In the genomic region with DNA sequence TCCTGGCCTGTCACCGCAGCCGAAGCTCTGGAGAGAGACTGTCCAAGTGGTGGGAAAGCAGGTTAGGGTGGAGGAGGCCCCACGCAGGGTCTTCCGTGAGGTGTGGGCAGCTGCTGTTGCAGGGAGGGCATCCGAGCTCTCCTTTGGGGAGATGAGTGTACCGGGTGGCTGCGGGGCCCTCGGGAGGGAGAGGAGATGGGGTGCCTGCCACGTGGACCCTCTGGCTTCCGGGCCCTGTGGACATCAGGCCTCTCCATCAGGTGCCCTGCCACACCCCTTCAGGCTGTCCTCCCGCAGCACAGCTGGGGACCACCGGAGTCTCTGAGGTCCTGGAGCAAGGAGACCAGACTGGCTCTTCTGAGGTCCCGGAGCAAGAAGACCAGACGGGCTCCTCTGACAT, we compare ENCODE assay signal across 9 cellular contexts. TPM values are rescaled to one million over a fixed set of nuclear protein-coding genes. Genes with fewer than 3 reads are reported as not detected.
DNase-seq lines count a peak whose midpoint lies in the region; ATAC-seq and TF ChIP-seq lines count a peak whose summit lies in the region.
"Had no signal": no experiment of that assay in that cellular context is flagged by ENCODE, and none has a peak within 500 bp of the region (broad histone marks: within the 10 kb centered on the region; RNA-seq: fewer than 3 reads in every experiment).

No MANE protein-coding gene starts in this region.

- H3K27me3 ChIP-seq in BLaER1: no peaks in the 10 kb centered on the region
- no peaks in the 10 kb centered on the region for H3K27me3 ChIP-seq in Loucy (ENCODE audit: insufficient read depth, low read length, poor library complexity, severe bottlenecking)

- H3K4me2 ChIP-seq in BLaER1 (peak overlapping the region; percentile 96), Loucy (ENCODE audit: low read depth, low read length, poor library complexity, severe bottlenecking) (peak overlapping the region; percentile 78)

- peaks cover 64% of the 10 kb centered on the region for H4K20me1 ChIP-seq in BLaER1
- H4K20me1 ChIP-seq in Loucy (ENCODE audit: insufficient read depth, low read length, poor library complexity, severe bottlenecking): peaks cover 15% of the 10 kb centered on the region

- no peaks in the 10 kb centered on the region for H3K9me2 ChIP-seq in Loucy (replicated peaks; ENCODE audit: low read depth, low read length)

- DNase-seq in choroid plexus epithelial cell (ENCODE audit: low read depth): no peak
- no peak for DNase-seq in neural crest cell (ENCODE audit: low read depth, low spot score)
- DNase-seq in COLO668 (lab: John Stamatoyannopoulos, UW; ENCODE audit: unreplicated experiment): no peak
- no peak for DNase-seq in ecto neural progenitor cell (ENCODE audit: low spot score)

- H3F3A ChIP-seq in Loucy (ENCODE audit: low read depth): 0 out of 2 replicates have a peak, but pooled peaks cover 6% of the 10 kb centered on the region

- H3K4me1 ChIP-seq in BLaER1: peaks cover 61% of the 10 kb centered on the region
- H3K4me1 ChIP-seq in Loucy (ENCODE audit: insufficient read depth, low read length, poor library complexity, severe bottlenecking): peaks cover 35% of the 10 kb centered on the region

- H3K4me1 Mint-ChIP-seq in neural crest cell: peaks cover 19% of the 10 kb centered on the region

- H3K9ac ChIP-seq in BLaER1 (peak overlapping the region; percentile 90), Loucy (ENCODE audit: low read depth, low read length, poor library complexity, severe bottlenecking) (peak overlapping the region; percentile 74)

- H3K4me3 ChIP-seq in BLaER1: peak overlapping the region; percentile 96
- H3K4me3 ChIP-seq in Loucy (ENCODE audit: low read length, poor library complexity, severe bottlenecking): peak overlapping the region; percentile 81
- peak overlapping the region; percentile 86 for H3K4me3 ChIP-seq in choroid plexus epithelial cell (ENCODE audit: low read depth, low read length)

- H2AFZ ChIP-seq in Loucy (ENCODE audit: low read length): no peak overlapping the region

- ATAC-seq in GM21360 (IDR thresholded peaks at IDR 0.05; ENCODE audit: unreplicated experiment) (no peak), HG03108 (IDR thresholded peaks at IDR 0.05; ENCODE audit: unreplicated experiment) (no peak)
- ATAC-seq: activated naive CD4-positive, alpha-beta T cell treated with anti-CD3 and anti-CD28 coated beads, Interleukin-2, amount 50 U/mL, for 72 hours had no signal

- no peaks in the 10 kb centered on the region for H3K27me3 Mint-ChIP-seq in neural crest cell (ENCODE audit: low read depth)

- TF ChIP-seq CTCF in Loucy (conservative IDR thresholded peaks at IDR 0.05; ENCODE audit: low read length) (no peak), choroid plexus epithelial cell (conservative IDR thresholded peaks at IDR 0.05; ENCODE audit: low read depth, low read length) (no peak), neural crest cell (conservative IDR thresholded peaks at IDR 0.05) (no peak)

- H3K27ac Mint-ChIP-seq in neural crest cell (ENCODE audit: unreplicated experiment): no peak overlapping the region

- H3K79me2 ChIP-seq in Loucy (ENCODE audit: insufficient read depth, low read length): peaks cover 51% of the 10 kb centered on the region; the same call in 1 of the 2 replicates

- H3K9me3 Mint-ChIP-seq in neural crest cell: no peaks in the 10 kb centered on the region
- H3K9me3 Mint-ChIP-seq: activated naive CD4-positive, alpha-beta T cell treated with anti-CD3 and anti-CD28 coated beads, Interleukin-2, amount 50 U/mL, for 72 hours had no signal

- peak overlapping the region; percentile 94 for H3K4me3 Mint-ChIP-seq in neural crest cell

- H3K9me3 ChIP-seq in BLaER1 (no peaks in the 10 kb centered on the region), Loucy (ENCODE audit: insufficient read depth, low read depth, low read length) (no peaks in the 10 kb centered on the region)

- peaks cover 54% of the 10 kb centered on the region for H3K36me3 ChIP-seq in BLaER1
- no peaks in the 10 kb centered on the region; the same call in 1 of the 2 replicates for H3K36me3 ChIP-seq in Loucy (ENCODE audit: insufficient read depth, low read length)

- H3K36me3 Mint-ChIP-seq in neural crest cell (ENCODE audit: low read depth): no peaks in the 10 kb centered on the region

- no peak overlapping the region for H3K27ac ChIP-seq in BLaER1

RNA-seq across cellular contexts. Expression of a gene that starts 1.7 kb away (rescaled TPM):
- total RNA-seq in neural crest cell: 51.2 and 52.4 TPM in 2 replicates

RNA-seq across cellular contexts. Expression of a gene that starts 9.9 kb away (rescaled TPM):
- not detected in 2 replicates for total RNA-seq in neural crest cell

RNA-seq across cellular contexts. Expression of a gene that starts 36.9 kb away (rescaled TPM):
- 14.5 and 15.9 TPM in 2 replicates for total RNA-seq in neural crest cell

RNA-seq across cellular contexts. Expression of a gene that starts 55.3 kb away (rescaled TPM):
- 69.2 and 71.1 TPM in 2 replicates for total RNA-seq in neural crest cell

RNA-seq across cellular contexts. Expression of a gene that starts 57.7 kb away (rescaled TPM):
- 0.42 and 1.7 TPM in 2 replicates for total RNA-seq in neural crest cell
